Comparison of ENCODE assay signal across 29 cellular contexts in genomic region chr5:103454774-103455173, GRCh38.
"Had no signal": no experiment of that assay in that cellular context is flagged by ENCODE, and none has a peak within 500 bp of the region (broad histone marks: within the 10 kb centered on the region; RNA-seq: fewer than 3 reads in every experiment).

No MANE protein-coding gene starts in this region.

- DNase-seq: activated CD4-positive, alpha-beta T cell treated with anti-CD3 and anti-CD28 coated beads, Interleukin-2, amount 10 ng/mL, durations not matched to agents 7 days and 5 days; activated CD4-positive, CD25-positive, alpha-beta regulatory T cell treated with anti-CD3 and anti-CD28 coated beads, Interleukin-2, amount 50 U/mL, for 72 hours; activated CD8-positive, alpha-beta memory T cell treated with anti-CD3 and anti-CD28 coated beads, Interleukin-2, amount 10 ng/mL, durations not matched to agents 7 days and 5 days; activated CD8-positive, alpha-beta T cell treated with anti-CD3 and anti-CD28 coated beads for 36 hours; activated gamma-delta T cell; activated naive CD4-positive, alpha-beta T cell treated with anti-CD3 and anti-CD28 coated beads, Interleukin-2, amount 50 U/mL, for 16 hours; activated naive CD8-positive, alpha-beta T cell treated with anti-CD3 and anti-CD28 coated beads, Interleukin-2, amount 50 U/mL, for 24 hours; activated T-cell treated with anti-CD3 and anti-CD28 coated beads for 4 hours; central memory CD4-positive, alpha-beta T cell; dorsolateral prefrontal cortex; effector memory CD8-positive, alpha-beta T cell; gastrocnemius medialis; hippocampal formation; kidney glomerular epithelial cell; left ventricle myocardium inferior; nucleus accumbens; sigmoid colon; stimulated activated CD4-positive, alpha-beta T cell treated with anti-CD3 and anti-CD28 coated beads, Interleukin-4, amount 100 ng/mL, for 1 hour; stimulated activated naive CD4-positive, alpha-beta T cell; T-cell; upper lobe of right lung; WERI-Rb-1 had no signal

- ATAC-seq: activated CD8-positive, alpha-beta memory T cell treated with anti-CD3 and anti-CD28 coated beads, Interleukin-2, amount 10 ng/mL, durations not matched to agents 7 days and 5 days; activated CD8-positive, alpha-beta T cell treated with anti-CD3 and anti-CD28 coated beads for 36 hours; activated naive CD8-positive, alpha-beta T cell treated with anti-CD3 and anti-CD28 coated beads, Interleukin-2, amount 50 U/mL, for 24 hours; effector memory CD8-positive, alpha-beta T cell; gastrocnemius medialis; T-cell; upper lobe of right lung had no signal

- H3K27me3 ChIP-seq: dorsolateral prefrontal cortex, esophagus muscularis mucosa, gastrocnemius medialis, sigmoid colon, upper lobe of right lung had no signal

- H3K4me3 ChIP-seq: dorsolateral prefrontal cortex, esophagus muscularis mucosa, gastrocnemius medialis, left ventricle myocardium inferior, sigmoid colon, thoracic aorta, upper lobe of right lung had no signal

- H3K4me1 ChIP-seq: esophagus muscularis mucosa, gastrocnemius medialis, left ventricle myocardium inferior, upper lobe of right lung had no signal

- H3K27ac ChIP-seq: dorsolateral prefrontal cortex, esophagus muscularis mucosa, gastrocnemius medialis, left ventricle myocardium inferior, sigmoid colon, thoracic aorta, upper lobe of right lung, WERI-Rb-1 had no signal

- H3K9me3 ChIP-seq: esophagus muscularis mucosa, gastrocnemius medialis, left ventricle myocardium inferior, sigmoid colon, thoracic aorta, upper lobe of right lung had no signal

- H3K4me3 Mint-ChIP-seq: activated CD4-positive, alpha-beta T cell treated with anti-CD3 and anti-CD28 coated beads, Interleukin-2, amount 10 ng/mL, durations not matched to agents 7 days and 5 days; activated CD8-positive, alpha-beta memory T cell treated with anti-CD3 and anti-CD28 coated beads, Interleukin-2, amount 10 ng/mL, durations not matched to agents 7 days and 5 days; activated CD8-positive, alpha-beta T cell treated with anti-CD3 and anti-CD28 coated beads for 36 hours; activated naive CD8-positive, alpha-beta T cell treated with anti-CD3 and anti-CD28 coated beads, Interleukin-2, amount 50 U/mL, for 24 hours; brain; effector memory CD8-positive, alpha-beta T cell; memory B cell; T-cell; T-helper 2 cell treated with Interferon-gamma antibody and Interleukin-4, amounts not matched to agents 5 μg/mL and 100 μg/mL, for 36 hours had no signal

- H3K27me3 Mint-ChIP-seq: brain had no signal

- FAIRE-seq: colon, TTC549 had no signal

- H3K36me3 ChIP-seq: esophagus muscularis mucosa, gastrocnemius medialis, left ventricle myocardium inferior, sigmoid colon, thoracic aorta, upper lobe of right lung, WERI-Rb-1 had no signal

- H3K4me1 Mint-ChIP-seq: activated CD4-positive, alpha-beta T cell treated with anti-CD3 and anti-CD28 coated beads, Interleukin-2, amount 10 ng/mL, durations not matched to agents 7 days and 5 days; activated CD8-positive, alpha-beta memory T cell treated with anti-CD3 and anti-CD28 coated beads, Interleukin-2, amount 10 ng/mL, durations not matched to agents 7 days and 5 days; activated naive CD8-positive, alpha-beta T cell treated with anti-CD3 and anti-CD28 coated beads, Interleukin-2, amount 50 U/mL, for 24 hours; memory B cell; T-cell had no signal

- H3K27ac Mint-ChIP-seq: activated CD4-positive, alpha-beta T cell treated with anti-CD3 and anti-CD28 coated beads, Interleukin-2, amount 10 ng/mL, durations not matched to agents 7 days and 5 days; activated CD8-positive, alpha-beta memory T cell treated with anti-CD3 and anti-CD28 coated beads, Interleukin-2, amount 10 ng/mL, durations not matched to agents 7 days and 5 days; activated CD8-positive, alpha-beta T cell treated with anti-CD3 and anti-CD28 coated beads for 36 hours; activated naive CD8-positive, alpha-beta T cell treated with anti-CD3 and anti-CD28 coated beads, Interleukin-2, amount 50 U/mL, for 24 hours; brain; effector memory CD8-positive, alpha-beta T cell; memory B cell; T-cell; T-helper 2 cell treated with Interferon-gamma antibody and Interleukin-4, amounts not matched to agents 5 μg/mL and 100 μg/mL, for 36 hours had no signal

- H3K9me3 Mint-ChIP-seq: activated CD4-positive, alpha-beta T cell treated with anti-CD3 and anti-CD28 coated beads, Interleukin-2, amount 10 ng/mL, durations not matched to agents 7 days and 5 days; activated CD8-positive, alpha-beta T cell treated with anti-CD3 and anti-CD28 coated beads for 36 hours; activated naive CD8-positive, alpha-beta T cell treated with anti-CD3 and anti-CD28 coated beads, Interleukin-2, amount 50 U/mL, for 24 hours; effector memory CD8-positive, alpha-beta T cell; T-cell; T-helper 2 cell treated with Interferon-gamma antibody and Interleukin-4, amounts not matched to agents 5 μg/mL and 100 μg/mL, for 36 hours had no signal

- H3K36me3 Mint-ChIP-seq: activated CD8-positive, alpha-beta memory T cell treated with anti-CD3 and anti-CD28 coated beads, Interleukin-2, amount 10 ng/mL, durations not matched to agents 7 days and 5 days; brain; memory B cell; T-cell had no signal
